Comparison of ENCODE assay signal across 1 cellular context in the genomic region with DNA sequence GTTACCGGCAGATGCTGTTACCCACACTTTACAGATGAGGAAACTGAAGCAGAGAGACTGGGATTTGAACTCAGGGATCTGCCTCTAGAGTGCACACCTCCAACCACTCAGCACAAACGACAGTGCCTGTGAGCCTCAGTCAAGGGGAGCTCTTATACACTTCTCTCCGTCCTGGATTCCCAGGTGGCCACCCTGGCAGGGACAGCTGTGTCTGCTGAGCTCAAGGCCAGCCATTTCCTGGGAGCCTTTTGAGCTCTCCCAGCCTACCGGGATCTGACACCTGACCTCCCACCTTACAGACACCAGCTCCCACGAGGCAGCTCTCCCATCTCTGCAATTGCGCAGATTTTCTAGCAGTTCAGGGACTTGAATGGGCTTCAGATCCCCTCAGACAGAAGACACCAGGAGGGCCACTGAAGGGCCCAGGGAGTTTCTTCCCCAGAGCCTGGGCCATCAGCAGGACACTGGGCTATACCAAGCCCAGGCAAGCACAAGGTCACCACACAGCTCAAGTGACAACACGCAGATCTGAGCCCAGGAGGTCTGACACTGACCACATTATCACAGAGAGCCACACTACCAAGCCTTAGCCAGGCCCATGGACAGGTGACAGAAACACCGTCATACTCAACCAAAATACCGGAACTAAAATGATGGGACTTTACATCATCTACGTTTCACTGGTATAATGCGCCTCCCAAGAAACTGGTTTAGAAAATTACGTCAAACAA.
TF ChIP-seq lines count a peak whose summit lies in the region.

No MANE protein-coding gene starts in this region.

TF ChIP-seq in H1, 55 proteins besides CTCF, POLR2A, EP300 and RAD21:
- TF ChIP-seq SIRT6 (IDR thresholded peaks at IDR 0.05; ENCODE audit: low read length) (no peak), BRCA1 (IDR thresholded peaks at IDR 0.05; ENCODE audit: low read depth, low read length) (no peak), BACH1 (IDR thresholded peaks at IDR 0.05; ENCODE audit: low read length) (no peak), POU5F1 (IDR thresholded peaks at IDR 0.05; ENCODE audit: low read depth, low read length) (no peak), RFX5 (IDR thresholded peaks at IDR 0.05; ENCODE audit: borderline replicate concordance, low read depth, low read length) (no peak), KDM4A (IDR thresholded peaks at IDR 0.05; ENCODE audit: low read depth, low read length, severe bottlenecking) (no peak), EZH2 (IDR thresholded peaks at IDR 0.05; ENCODE audit: low read depth, low read length, severe bottlenecking) (no peak), ASH2L (IDR thresholded peaks at IDR 0.05; ENCODE audit: low read length) (no peak), RXRA (IDR thresholded peaks at IDR 0.05; ENCODE audit: insufficient read depth, low read depth, low read length) (no peak), SIN3A (conservative IDR thresholded peaks at IDR 0.05 in 1 of 2, IDR thresholded peaks at IDR 0.05 in 1 of 2; ENCODE audit: low read depth in 1 of 2, low read length in 2 of 2) (no peak), YY1 (IDR thresholded peaks at IDR 0.05; ENCODE audit: low read depth, low read length) (no peak), SIX5 (IDR thresholded peaks at IDR 0.05; ENCODE audit: low read depth, low read length) (no peak), POLR2AphosphoS5 (IDR thresholded peaks at IDR 0.05; ENCODE audit: low read depth, low read length) (no peak), GTF2F1 (IDR thresholded peaks at IDR 0.05; ENCODE audit: borderline replicate concordance, low read depth, low read length) (no peak)
- TF ChIP-seq, protein P1, sequence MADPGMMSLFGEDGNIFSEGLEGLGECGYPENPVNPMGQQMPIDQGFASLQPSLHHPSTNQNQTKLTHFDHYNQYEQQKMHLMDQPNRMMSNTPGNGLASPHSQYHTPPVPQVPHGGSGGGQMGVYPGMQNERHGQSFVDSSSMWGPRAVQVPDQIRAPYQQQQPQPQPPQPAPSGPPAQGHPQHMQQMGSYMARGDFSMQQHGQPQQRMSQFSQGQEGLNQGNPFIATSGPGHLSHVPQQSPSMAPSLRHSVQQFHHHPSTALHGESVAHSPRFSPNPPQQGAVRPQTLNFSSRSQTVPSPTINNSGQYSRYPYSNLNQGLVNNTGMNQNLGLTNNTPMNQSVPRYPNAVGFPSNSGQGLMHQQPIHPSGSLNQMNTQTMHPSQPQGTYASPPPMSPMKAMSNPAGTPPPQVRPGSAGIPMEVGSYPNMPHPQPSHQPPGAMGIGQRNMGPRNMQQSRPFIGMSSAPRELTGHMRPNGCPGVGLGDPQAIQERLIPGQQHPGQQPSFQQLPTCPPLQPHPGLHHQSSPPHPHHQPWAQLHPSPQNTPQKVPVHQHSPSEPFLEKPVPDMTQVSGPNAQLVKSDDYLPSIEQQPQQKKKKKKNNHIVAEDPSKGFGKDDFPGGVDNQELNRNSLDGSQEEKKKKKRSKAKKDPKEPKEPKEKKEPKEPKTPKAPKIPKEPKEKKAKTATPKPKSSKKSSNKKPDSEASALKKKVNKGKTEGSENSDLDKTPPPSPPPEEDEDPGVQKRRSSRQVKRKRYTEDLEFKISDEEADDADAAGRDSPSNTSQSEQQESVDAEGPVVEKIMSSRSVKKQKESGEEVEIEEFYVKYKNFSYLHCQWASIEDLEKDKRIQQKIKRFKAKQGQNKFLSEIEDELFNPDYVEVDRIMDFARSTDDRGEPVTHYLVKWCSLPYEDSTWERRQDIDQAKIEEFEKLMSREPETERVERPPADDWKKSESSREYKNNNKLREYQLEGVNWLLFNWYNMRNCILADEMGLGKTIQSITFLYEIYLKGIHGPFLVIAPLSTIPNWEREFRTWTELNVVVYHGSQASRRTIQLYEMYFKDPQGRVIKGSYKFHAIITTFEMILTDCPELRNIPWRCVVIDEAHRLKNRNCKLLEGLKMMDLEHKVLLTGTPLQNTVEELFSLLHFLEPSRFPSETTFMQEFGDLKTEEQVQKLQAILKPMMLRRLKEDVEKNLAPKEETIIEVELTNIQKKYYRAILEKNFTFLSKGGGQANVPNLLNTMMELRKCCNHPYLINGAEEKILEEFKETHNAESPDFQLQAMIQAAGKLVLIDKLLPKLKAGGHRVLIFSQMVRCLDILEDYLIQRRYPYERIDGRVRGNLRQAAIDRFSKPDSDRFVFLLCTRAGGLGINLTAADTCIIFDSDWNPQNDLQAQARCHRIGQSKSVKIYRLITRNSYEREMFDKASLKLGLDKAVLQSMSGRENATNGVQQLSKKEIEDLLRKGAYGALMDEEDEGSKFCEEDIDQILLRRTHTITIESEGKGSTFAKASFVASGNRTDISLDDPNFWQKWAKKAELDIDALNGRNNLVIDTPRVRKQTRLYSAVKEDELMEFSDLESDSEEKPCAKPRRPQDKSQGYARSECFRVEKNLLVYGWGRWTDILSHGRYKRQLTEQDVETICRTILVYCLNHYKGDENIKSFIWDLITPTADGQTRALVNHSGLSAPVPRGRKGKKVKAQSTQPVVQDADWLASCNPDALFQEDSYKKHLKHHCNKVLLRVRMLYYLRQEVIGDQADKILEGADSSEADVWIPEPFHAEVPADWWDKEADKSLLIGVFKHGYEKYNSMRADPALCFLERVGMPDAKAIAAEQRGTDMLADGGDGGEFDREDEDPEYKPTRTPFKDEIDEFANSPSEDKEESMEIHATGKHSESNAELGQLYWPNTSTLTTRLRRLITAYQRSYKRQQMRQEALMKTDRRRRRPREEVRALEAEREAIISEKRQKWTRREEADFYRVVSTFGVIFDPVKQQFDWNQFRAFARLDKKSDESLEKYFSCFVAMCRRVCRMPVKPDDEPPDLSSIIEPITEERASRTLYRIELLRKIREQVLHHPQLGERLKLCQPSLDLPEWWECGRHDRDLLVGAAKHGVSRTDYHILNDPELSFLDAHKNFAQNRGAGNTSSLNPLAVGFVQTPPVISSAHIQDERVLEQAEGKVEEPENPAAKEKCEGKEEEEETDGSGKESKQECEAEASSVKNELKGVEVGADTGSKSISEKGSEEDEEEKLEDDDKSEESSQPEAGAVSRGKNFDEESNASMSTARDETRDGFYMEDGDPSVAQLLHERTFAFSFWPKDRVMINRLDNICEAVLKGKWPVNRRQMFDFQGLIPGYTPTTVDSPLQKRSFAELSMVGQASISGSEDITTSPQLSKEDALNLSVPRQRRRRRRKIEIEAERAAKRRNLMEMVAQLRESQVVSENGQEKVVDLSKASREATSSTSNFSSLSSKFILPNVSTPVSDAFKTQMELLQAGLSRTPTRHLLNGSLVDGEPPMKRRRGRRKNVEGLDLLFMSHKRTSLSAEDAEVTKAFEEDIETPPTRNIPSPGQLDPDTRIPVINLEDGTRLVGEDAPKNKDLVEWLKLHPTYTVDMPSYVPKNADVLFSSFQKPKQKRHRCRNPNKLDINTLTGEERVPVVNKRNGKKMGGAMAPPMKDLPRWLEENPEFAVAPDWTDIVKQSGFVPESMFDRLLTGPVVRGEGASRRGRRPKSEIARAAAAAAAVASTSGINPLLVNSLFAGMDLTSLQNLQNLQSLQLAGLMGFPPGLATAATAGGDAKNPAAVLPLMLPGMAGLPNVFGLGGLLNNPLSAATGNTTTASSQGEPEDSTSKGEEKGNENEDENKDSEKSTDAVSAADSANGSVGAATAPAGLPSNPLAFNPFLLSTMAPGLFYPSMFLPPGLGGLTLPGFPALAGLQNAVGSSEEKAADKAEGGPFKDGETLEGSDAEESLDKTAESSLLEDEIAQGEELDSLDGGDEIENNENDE (IDR thresholded peaks at IDR 0.05; ENCODE audit: insufficient replicate concordance, low read length): no peak
TF ChIP-seq in H1: peak in this region for 0.
